Comparison of ENCODE assay signal across 2 cellular contexts in genomic region chr7:127890726-127891125, GRCh38.
TF ChIP-seq lines count a peak whose summit lies in the region.

No MANE protein-coding gene starts in this region.

TF ChIP-seq in IMR-90, 13 proteins besides CTCF, POLR2A, EP300 and RAD21 (continued from another document):
- TF ChIP-seq ELK1 (IDR thresholded peaks at IDR 0.05; ENCODE audit: borderline replicate concordance, low read depth, low read length) (no peak), USF2 (IDR thresholded peaks at IDR 0.05; ENCODE audit: low read depth, low read length) (no peak), FOS (IDR thresholded peaks at IDR 0.05; ENCODE audit: low read depth, low read length) (no peak), RCOR1 (IDR thresholded peaks at IDR 0.05; ENCODE audit: insufficient replicate concordance, low read length) (no peak), CHD1 (IDR thresholded peaks at IDR 0.05; ENCODE audit: low read depth, low read length) (no peak), BHLHE40 (IDR thresholded peaks at IDR 0.05; ENCODE audit: low read depth, low read length) (no peak), MAFK (IDR thresholded peaks at IDR 0.05; ENCODE audit: low read depth, low read length) (no peak), NFE2L2 (IDR thresholded peaks at IDR 0.05; ENCODE audit: low read depth, low read length) (no peak), SMC3 (IDR thresholded peaks at IDR 0.05; ENCODE audit: low read depth, low read length) (no peak), CEBPB (IDR thresholded peaks at IDR 0.05; ENCODE audit: low read depth, low read length) (no peak)

TF ChIP-seq in neural cell, 6 proteins besides CTCF, POLR2A, EP300 and RAD21 (continued from another document):
- TF ChIP-seq REST (IDR thresholded peaks at IDR 0.05; ENCODE audit: borderline replicate concordance), result no peak
